10 cellular contexts compared by ENCODE assay signal in genomic region chr6:137846772-137847313, GRCh38. TPM values are rescaled to one million over a fixed set of nuclear protein-coding genes. Genes with fewer than 3 reads are reported as not detected.
DNase-seq lines count a peak whose midpoint lies in the region; ATAC-seq and TF ChIP-seq lines count a peak whose summit lies in the region.
"Had no signal": no experiment of that assay in that cellular context is flagged by ENCODE, and none has a peak within 500 bp of the region (broad histone marks: within the 10 kb centered on the region; RNA-seq: fewer than 3 reads in every experiment).

No MANE protein-coding gene starts in this region.

- no peaks in the 10 kb centered on the region for H3K36me3 Mint-ChIP-seq in nephron progenitor cell (ENCODE audit: low read depth)

- CTCF ChIA-PET in GM10248 (lab: Yijun Ruan, JAX), result interaction anchor here (0.7 to 1.4 kb wide), 5 partner anchors 15 to 47 kb away, joined by 3 to 4 read pairs (median 3); partner anchors contain the start of gene TNFAIP3

- H3K4me1 Mint-ChIP-seq in nephron progenitor cell, result no peaks in the 10 kb centered on the region

- peak overlapping the region; percentile 17 for H3K27ac ChIP-seq in substantia nigra (ENCODE audit: low read depth, low read length, poor library complexity, severe bottlenecking)

- H3K27me3 Mint-ChIP-seq in nephron progenitor cell (ENCODE audit: low read depth, poor library complexity), result no peaks in the 10 kb centered on the region

- H3K27ac Mint-ChIP-seq in nephron progenitor cell, result no peak overlapping the region

- intact Hi-C loops in cardiac septum (cut with DNase I), result no loop called here

- DNase-seq in KG1 (lab: John Stamatoyannopoulos, UW) (peak; percentile 67), cardiac septum (ENCODE audit: low spot score) (peak; percentile 80), substantia nigra (lab: John Stamatoyannopoulos, UW) (peak in 30 of 49 donors; percentile 5 to 64 (median 30)), NCI-H2081 (lab: John Stamatoyannopoulos, UW) (no peak), nephron progenitor cell (no peak), GM10248 (ENCODE audit: extremely low spot score) (no peak)
- DNase-seq: foreskin keratinocyte, NCI-H226 had no signal

- POLR2A ChIA-PET in GM10248 (lab: Yijun Ruan, JAX), result interaction anchor here (0.5 kb wide), 1 partner anchor 31 kb away, joined by 4 read pairs; no protein-coding TSS in a partner anchor

- H3K4me3 Mint-ChIP-seq in nephron progenitor cell, result no peak overlapping the region

- ATAC-seq in GM19468 (IDR thresholded peaks at IDR 0.05; ENCODE audit: extremely low read depth, unreplicated experiment), result peak; percentile 23
- no peak for ATAC-seq in GM19455 (IDR thresholded peaks at IDR 0.05; ENCODE audit: unreplicated experiment)
- ATAC-seq: foreskin keratinocyte had no signal

- no peak for TF ChIP-seq CTCF in nephron progenitor cell (IDR thresholded peaks at IDR 0.05)
- no peak for TF ChIP-seq CTCF in GM10248 (IDR thresholded peaks at IDR 0.05; ENCODE audit: control extremely low read depth, extremely low read depth, low read depth, missing control alignments)

- H3K9me3 Mint-ChIP-seq in nephron progenitor cell, result peaks cover 12% of the 10 kb centered on the region

RNA-seq across cellular contexts. Expression of gene TNFAIP3, which starts 20.2 kb away (rescaled TPM):
- total RNA-seq in cardiac septum, result 7.9 TPM

Comparison
In these comparisons a context has a peak if more than half of its experiments do, and no peak if none do; other contexts are left out.
1. DNase-seq: peak in KG1 (single experiment), cardiac septum (single experiment) and substantia nigra (30 of 49); none in NCI-H2081 (0 of 2), nephron progenitor cell (single experiment) and GM10248 (single experiment).